8 cellular contexts compared by ENCODE assay signal in the genomic region with DNA sequence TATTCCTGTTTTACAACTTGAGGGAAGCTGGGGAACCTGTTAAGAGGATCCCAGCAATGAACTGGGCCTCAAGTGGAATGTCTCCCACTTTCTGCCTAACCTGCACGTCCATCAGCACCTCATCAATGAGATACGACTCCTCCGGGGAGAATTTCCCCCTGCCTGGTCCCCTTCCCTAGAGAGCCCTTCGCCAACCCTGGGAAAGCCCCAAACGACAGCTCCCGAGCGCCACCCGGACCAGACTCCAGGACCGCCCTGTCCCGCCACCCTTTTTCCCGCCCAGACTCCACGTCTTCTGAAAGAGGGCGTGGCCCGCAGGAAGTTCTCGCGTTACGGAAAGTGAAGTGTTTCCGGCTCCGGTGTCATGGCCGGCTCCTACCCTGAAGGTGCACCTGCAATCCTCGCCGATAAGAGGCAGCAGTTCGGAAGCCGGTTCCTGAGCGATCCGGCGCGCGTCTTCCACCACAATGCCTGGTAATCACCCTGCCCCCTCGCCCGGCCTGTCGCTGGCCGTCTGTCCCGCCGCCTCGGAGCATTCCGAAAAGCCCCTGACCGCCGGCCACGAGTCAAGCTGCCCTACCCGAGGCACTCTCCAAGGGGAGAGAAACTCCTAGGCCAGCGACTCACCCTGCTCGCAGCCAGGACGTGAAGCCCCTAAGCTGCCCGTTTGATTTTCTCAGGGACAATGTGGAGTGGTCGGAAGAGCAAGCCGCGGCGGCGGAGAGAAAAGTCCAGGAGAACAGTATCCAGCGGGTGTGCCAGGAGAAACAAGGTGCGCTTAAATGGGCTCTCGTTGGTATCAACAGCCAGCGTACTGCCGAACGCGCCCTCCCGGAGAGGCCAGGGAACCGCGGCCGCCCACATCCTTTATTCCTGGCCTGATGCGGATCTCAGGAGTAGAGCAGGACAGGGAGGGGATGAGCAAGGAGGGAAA. TPM values are rescaled to one million over a fixed set of nuclear protein-coding genes. Genes with fewer than 3 reads are reported as not detected.
A peak's percentile ranks its signal among the peaks of the same experiment; 100 is the strongest.
DNase-seq lines count a peak whose midpoint lies in the region; ATAC-seq and TF ChIP-seq lines count a peak whose summit lies in the region.
"Not testable (repeated sequence)": the region's sequence is repeated elsewhere in the genome, so short reads cannot be mapped to it uniquely, and the experiment has no call there.

Gene METTL2B (plus strand): TSS at position 347 of the 934 bp plus-strand sequence. CDS start 18 bp downstream, at position 365.

- not testable (repeated sequence) for H3K27me3 ChIP-seq in GM23338 (ENCODE audit: insufficient read depth)

- H3K27me3 Mint-ChIP-seq in GM23338 (ENCODE audit: insufficient read depth, low read depth, poor library complexity); natural killer cell (ENCODE audit: low read depth in 2 of 2): not testable (repeated sequence)

- H3K4me1 Mint-ChIP-seq in GM23338 (peaks cover 12% of the 10 kb centered on the region), natural killer cell (peaks cover 18 to 22% of the 10 kb centered on the region in 2 donors)

- H3K9me2 ChIP-seq in GM23338 (ENCODE audit: insufficient read depth), result not testable (repeated sequence)

- H4K20me1 ChIP-seq in GM23338 (replicated peaks; ENCODE audit: insufficient read depth), result peaks cover 14% of the 10 kb centered on the region; the same call in 1 of the 2 replicates

- peaks cover 24% of the 10 kb centered on the region for H3K79me2 ChIP-seq in GM23338 (replicated peaks; ENCODE audit: insufficient read depth)

- not testable (repeated sequence) for H3F3A ChIP-seq in GM23338 (replicated peaks; ENCODE audit: low read depth)

- not testable (repeated sequence) for H3K9me3 Mint-ChIP-seq in GM23338, natural killer cell

- H3K36me3 ChIP-seq in GM23338 (ENCODE audit: insufficient read depth), result not testable (repeated sequence)

- peak; percentile 23 to 34 for TF ChIP-seq CTCF in GM23338 (conservative IDR thresholded peaks at IDR 0.05; ENCODE audit: low read depth in 2 of 2)
- TF ChIP-seq CTCF in fibroblast of mammary gland (conservative IDR thresholded peaks at IDR 0.05; ENCODE audit: control insufficient read depth, insufficient read depth, low read depth, low read length), result peak; percentile 26
- peak; percentile 52 for TF ChIP-seq CTCF in natural killer cell (IDR thresholded peaks at IDR 0.05)

- peaks cover 36% of the 10 kb centered on the region for H3K36me3 Mint-ChIP-seq in GM23338 (ENCODE audit: low read depth)
- H3K36me3 Mint-ChIP-seq in natural killer cell, result not testable (repeated sequence)

- peak within 1 kb of the TSS; percentile 97 for H3K4me3 ChIP-seq in GM23338
- peak within 1 kb of the TSS; percentile 75 for H3K4me3 ChIP-seq in fibroblast of mammary gland (ENCODE audit: control insufficient read depth, low read depth, low read length)

- H3K4me2 ChIP-seq in GM23338, result peak within 1 kb of the TSS; percentile 100

- peak within 1 kb of the TSS; percentile 95 for H3K27ac ChIP-seq in GM23338 (ENCODE audit: low read depth)

- peak within 1 kb of the TSS; percentile 98 for H3K4me3 Mint-ChIP-seq in GM23338
- H3K4me3 Mint-ChIP-seq in natural killer cell, result peak within 1 kb of the TSS; percentile 94

- intact Hi-C loops in natural killer cell (cut with micrococcal nuclease), result loop anchor here (1.0 to 5.0 kb wide), 2 partner anchors 21 to 406 kb away; partner anchors contain the start of gene HILPDA

- peak; percentile 93 for ATAC-seq in GM23338
- peak; percentile 95 to 96 (median 95) for ATAC-seq in natural killer cell
- peak; percentile 97 for ATAC-seq in stimulated activated naive CD8-positive, alpha-beta T cell treated with anti-CD3 and anti-CD28 coated beads, Interleukin-15, Interleukin-2, amounts not matched to agents 100 U/mL and 50 U/mL, for 24 hours

- H3K27ac Mint-ChIP-seq in GM23338 (peak within 1 kb of the TSS; percentile 98), natural killer cell (peak within 1 kb of the TSS; percentile 97)

- H2AFZ ChIP-seq in GM23338, result peak within 1 kb of the TSS; percentile 90

- DNase-seq in EH (ENCODE audit: low read depth), result peak; percentile 93
- DNase-seq in GM23338 (ENCODE audit: low spot score), result peak; percentile 98
- DNase-seq in LHCN-M2 (ENCODE audit: low read depth), result peak; percentile 93
- peak; percentile 93 for DNase-seq in RPMI7951 (ENCODE audit: low read depth)
- peak; percentile 75 to 84 for DNase-seq in activated T-helper 1 cell treated with anti-CD3 and anti-CD28 coated beads, Interleukin-2, amount 50 U/mL, for 16 hours (ENCODE audit: low read depth in 1 of 2, low spot score in 1 of 2)
- DNase-seq in fibroblast of mammary gland (ENCODE audit: low read depth), result peak; percentile 84
- DNase-seq in natural killer cell, result peak; percentile 79
- DNase-seq in stimulated activated naive CD8-positive, alpha-beta T cell treated with anti-CD3 and anti-CD28 coated beads, Interleukin-15, Interleukin-2, amounts not matched to agents 100 U/mL and 50 U/mL, for 24 hours, result peak; percentile 91

- not testable (repeated sequence) for H3K4me1 ChIP-seq in GM23338 (ENCODE audit: insufficient read depth)

TF ChIP-seq in GM23338, 12 proteins besides CTCF, POLR2A, EP300 and RAD21:
- TF ChIP-seq, protein P1, sequence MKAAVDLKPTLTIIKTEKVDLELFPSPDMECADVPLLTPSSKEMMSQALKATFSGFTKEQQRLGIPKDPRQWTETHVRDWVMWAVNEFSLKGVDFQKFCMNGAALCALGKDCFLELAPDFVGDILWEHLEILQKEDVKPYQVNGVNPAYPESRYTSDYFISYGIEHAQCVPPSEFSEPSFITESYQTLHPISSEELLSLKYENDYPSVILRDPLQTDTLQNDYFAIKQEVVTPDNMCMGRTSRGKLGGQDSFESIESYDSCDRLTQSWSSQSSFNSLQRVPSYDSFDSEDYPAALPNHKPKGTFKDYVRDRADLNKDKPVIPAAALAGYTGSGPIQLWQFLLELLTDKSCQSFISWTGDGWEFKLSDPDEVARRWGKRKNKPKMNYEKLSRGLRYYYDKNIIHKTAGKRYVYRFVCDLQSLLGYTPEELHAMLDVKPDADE (IDR thresholded peaks at IDR 0.05), result peak; percentile 83
- TF ChIP-seq POLR2AphosphoS5 (IDR thresholded peaks at IDR 0.05; ENCODE audit: low read depth) (peak; percentile 83), CREB1 (CRISPR knock-in tag; IDR thresholded peaks at IDR 0.05; ENCODE audit: low read depth) (peak; percentile 49; the same call in 1 of the 2 replicates)

RNA-seq across cellular contexts. Expression of gene METTL2B, which starts in this region (rescaled TPM):
- 48.3 and 72.0 TPM in 2 replicates for total RNA-seq in GM23338 (2014; rRNA removed; shearing (Covaris generic))
- 21.2 and 24.0 TPM in 2 replicates for polyA plus RNA-seq in GM23338 (2016; fragmentation: Nextera tagmentation; extraction: Ambion mirVana)
- total RNA-seq in LHCN-M2 (2014; rRNA removed), result 49.5 and 62.6 TPM in 2 replicates
- polyA plus RNA-seq in LHCN-M2 (2012), result 18.8 TPM
- total RNA-seq in RPMI7951 (2014; rRNA removed; shearing (Covaris generic)), result 29.2 and 30.8 TPM in 2 replicates
- 10 to 100 TPM; 16.1 to 20.8 (median 20.0) TPM for total RNA-seq in natural killer cell

Comparison
In these comparisons a context has a peak if more than half of its experiments do, and no peak if none do; other contexts are left out.
1. Peak in every context shown above with its lines: DNase-seq, ATAC-seq, H3K4me3 ChIP-seq and H3K27ac ChIP-seq.